ENCODE assay signal across 8 cellular contexts in the genomic region with DNA sequence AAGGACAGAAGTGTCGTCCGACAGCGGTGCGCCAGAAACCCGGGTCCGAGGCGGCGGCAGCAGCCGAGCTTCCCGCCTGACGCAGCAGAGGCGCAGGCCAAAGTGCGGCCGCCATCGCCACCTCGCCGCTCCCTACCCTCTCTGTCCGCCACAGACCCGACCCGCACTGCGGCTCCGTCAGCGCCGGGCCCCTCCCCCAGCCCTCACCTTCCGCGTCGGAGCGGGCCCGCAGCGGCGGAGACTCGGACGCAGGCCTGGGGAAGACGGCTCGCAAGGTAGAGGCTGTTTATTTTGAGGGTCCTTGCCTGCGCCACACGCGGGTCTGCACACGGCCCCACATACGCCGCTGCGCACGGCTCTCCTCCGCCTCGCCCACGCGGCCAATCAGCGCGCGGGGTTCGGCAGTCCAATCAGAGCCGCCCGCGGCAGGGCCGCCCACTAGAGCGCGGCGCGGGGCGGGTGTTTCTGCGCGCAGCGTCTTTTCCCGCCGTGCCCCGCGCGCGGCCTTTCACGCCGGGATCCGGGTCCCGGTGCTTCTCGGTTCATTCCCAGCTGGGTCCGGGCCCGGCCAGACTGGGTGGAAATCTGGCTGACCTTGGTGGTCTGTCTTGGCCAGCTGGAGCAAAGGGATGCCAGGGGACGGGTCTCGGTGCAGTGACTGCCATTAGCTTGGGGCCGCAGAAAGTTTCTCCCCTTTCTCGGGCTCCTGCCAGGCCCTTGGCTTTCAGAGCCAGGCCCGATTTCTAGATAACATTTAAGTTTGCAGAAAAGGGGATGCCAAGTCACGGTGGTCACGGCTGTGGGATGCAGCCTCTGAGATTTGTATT. TPM values are rescaled to one million over a fixed set of nuclear protein-coding genes. Genes with fewer than 3 reads are reported as not detected.
A peak's percentile ranks its signal among the peaks of the same experiment; 100 is the strongest.
DNase-seq lines count a peak whose midpoint lies in the region; ATAC-seq lines count a peak whose summit lies in the region.

TSS of gene CNBP (minus strand) at position 328 of the 827 bp plus-strand sequence. CDS start 12,139 bp downstream, outside the sequence.

- CTCF ChIA-PET in activated CD8-positive, alpha-beta memory T cell treated with anti-CD3 and anti-CD28 coated beads for 36 hours (lab: Charles Lee) = interaction anchor here (1.9 to 2.0 kb wide), 2 partner anchors 62 to 65 kb away, joined by 6 to 9 read pairs; partner anchors contain the start of gene COPG1

- peak; percentile 90 for ATAC-seq in GM21360 (IDR thresholded peaks at IDR 0.05; ENCODE audit: unreplicated experiment)

- DNase-seq in COLO668 (lab: John Stamatoyannopoulos, UW; ENCODE audit: unreplicated experiment) (peak; percentile 95), HT1080 (ENCODE audit: low read depth) (peak; percentile 98), NOMO-1 (lab: John Stamatoyannopoulos, UW; ENCODE audit: unreplicated experiment in 2 of 2) (peak; percentile 96 to 99), medulla oblongata (ENCODE audit: extremely low spot score) (peak; percentile 96)
- DNase-seq in effector CD8-positive, alpha-beta T cell (lab: John Stamatoyannopoulos, UW) = peak; percentile 88
- peak; percentile 86 to 88 (median 86) for DNase-seq in stimulated activated CD4-positive, alpha-beta T cell treated with anti-CD3 and anti-CD28 coated beads, TNF-alpha, amount 100 ng/mL, for 48 hours (ENCODE audit: low read depth in 3 of 3)

- POLR2A ChIA-PET in activated CD8-positive, alpha-beta memory T cell treated with anti-CD3 and anti-CD28 coated beads for 36 hours (lab: Charles Lee) = interaction anchor here (0.6 to 4.2 kb wide), 8 partner anchors 22 to 167 kb away, joined by 3 to 26 read pairs (median 4); partner anchors contain the start of genes COPG1 and RAB43

RNA-seq across cellular contexts. Expression of gene CNBP, which starts in this region (rescaled TPM):
- total RNA-seq in HT1080 (2014; rRNA removed; shearing (Covaris generic)) = 649 and 701 TPM in 2 replicates
- 673 and 731 TPM in 2 replicates for polyA plus RNA-seq in HT1080 (2015; cell fraction: cytosol; rRNA removed)
- polyA plus RNA-seq in HT1080 (2015; cell fraction: nucleus; rRNA removed) = 468 and 492 TPM in 2 replicates
- 100 to 1,000 TPM; 427 to 439 TPM for total RNA-seq in activated CD8-positive, alpha-beta memory T cell treated with anti-CD3 and anti-CD28 coated beads for 36 hours

Comparison
In these comparisons a context has a peak if more than half of its experiments do, and no peak if none do; other contexts are left out.
1. Peak in every context shown above with its lines: DNase-seq and ATAC-seq.